ENCODE assay signal across 8 cellular contexts in the genomic region with DNA sequence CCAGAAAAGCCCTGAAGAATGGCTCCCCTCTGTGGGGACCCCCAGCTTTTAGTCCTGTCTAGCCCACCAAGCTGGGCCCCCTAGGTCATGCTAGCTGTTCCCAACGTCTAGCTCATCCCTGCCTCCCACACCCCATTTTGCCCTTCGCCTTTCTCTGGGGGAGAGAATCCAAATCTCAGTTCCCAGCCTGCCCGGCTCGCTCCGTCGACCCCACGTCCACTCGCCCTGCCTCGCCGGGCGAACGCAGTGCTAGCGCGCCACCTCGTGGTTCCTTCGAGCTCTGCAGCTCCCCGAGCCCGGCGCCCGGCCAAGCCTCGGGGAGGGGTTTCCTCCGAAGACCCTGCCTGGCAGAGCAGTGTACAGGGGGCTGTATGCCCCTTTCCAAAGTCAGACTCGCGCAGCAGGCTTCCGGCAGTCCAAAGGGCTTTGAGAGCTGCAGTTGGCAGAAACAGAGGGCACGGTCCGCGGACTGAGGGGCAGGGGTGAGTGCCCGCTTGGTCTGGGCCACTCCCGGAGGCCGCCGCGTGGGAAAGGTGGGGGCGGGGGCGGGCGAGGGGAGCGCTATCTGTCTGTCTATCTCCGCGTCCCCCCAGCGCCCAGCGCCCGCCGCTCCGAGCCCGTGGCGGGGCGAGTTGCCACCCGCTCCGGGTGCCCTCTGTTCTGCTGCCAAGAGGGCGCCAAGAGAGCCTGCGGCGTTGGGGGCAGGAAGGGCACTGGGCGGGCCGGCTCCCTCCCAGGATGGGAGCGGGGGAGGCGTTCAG. TPM values are rescaled to one million over a fixed set of nuclear protein-coding genes. Genes with fewer than 3 reads are reported as not detected.
DNase-seq lines count a peak whose midpoint lies in the region; ATAC-seq, FAIRE-seq and TF ChIP-seq lines count a peak whose summit lies in the region.

No MANE protein-coding gene starts in this region.

- peak overlapping the region; percentile 68 for H2AFZ ChIP-seq in GM12878 (ENCODE audit: control insufficient read depth, low read depth, low read length)

- SMC1A ChIA-PET in GM12878 (lab: Charles Lee; ENCODE audit: uncharacterized antibody, unreplicated experiment), result interaction anchor here (0.5 to 3.4 kb wide), 17 partner anchors 10 to 429 kb away, joined by 3 to 20 read pairs (median 5); no protein-coding TSS in a partner anchor

- CTCF ChIA-PET in GM12878 (lab: Yijun Ruan, JAX), result interaction anchor here (0.6 to 9.3 kb wide), 55 partner anchors 9 to 629 kb away, joined by 3 to 105 read pairs (median 5); partner anchors contain the start of genes ITGA3, KAT7 and PDK2

- no peak overlapping the region for H3K4me2 ChIP-seq in GM12878 (ENCODE audit: control insufficient read depth, insufficient read depth)

- peak; percentile 69 for ATAC-seq in GM12878

- H3K9me3 Mint-ChIP-seq in T-helper 2 cell treated with Interferon-gamma antibody and Interleukin-4, amounts not matched to agents 5 μg/mL and 100 μg/mL, for 36 hours, result no peaks in the 10 kb centered on the region

- no peaks in the 10 kb centered on the region for H3K36me3 Mint-ChIP-seq in T-helper 2 cell treated with Interferon-gamma antibody and Interleukin-4, amounts not matched to agents 5 μg/mL and 100 μg/mL, for 36 hours (ENCODE audit: low read depth)

- no peak overlapping the region for H3K9ac ChIP-seq in GM12878 (ENCODE audit: control insufficient read depth, insufficient read depth, low read length)

- POLR2A ChIA-PET in GM12878 (lab: Charles Lee), result no interaction called here

- FAIRE-seq in GM12878 (lab: Jason Lieb, UNC), result peak; percentile 66

- H3K27ac ChIP-seq in GM12878 (ENCODE audit: control insufficient read depth, insufficient read depth), result no peak overlapping the region

- H3K27me3 ChIP-seq in GM12878 (replicated peaks in 1 of 2; ENCODE audit: control insufficient read depth in 2 of 2, insufficient read depth in 2 of 2, low read length in 1 of 2), result peaks cover 15 to 28% of the 10 kb centered on the region in 2 experiments

- H3K4me1 Mint-ChIP-seq in T-helper 2 cell treated with Interferon-gamma antibody and Interleukin-4, amounts not matched to agents 5 μg/mL and 100 μg/mL, for 36 hours (ENCODE audit: low read depth), result peaks cover 24% of the 10 kb centered on the region

- TF ChIP-seq CTCF in LNCAP (IDR thresholded peaks at IDR 0.05) (peak; percentile 98), GM12878 (IDR thresholded peaks at IDR 0.05 in 2 of 3, conservative IDR thresholded peaks at IDR 0.05 in 1 of 3; ENCODE audit: control insufficient read depth in 2 of 3, extremely low read depth in 1 of 3, insufficient read depth in 1 of 3, low read depth in 3 of 3, low read length in 3 of 3) (peak; percentile 93 to 98 (median 93))

- H4K20me1 ChIP-seq in GM12878 (ENCODE audit: control insufficient read depth, insufficient read depth), result no peaks in the 10 kb centered on the region

- RAD21 ChIA-PET in GM12878 (lab: Charles Lee; ENCODE audit: unreplicated experiment), result interaction anchor here (0.5 to 3.4 kb wide), 25 partner anchors 10 to 703 kb away, joined by 3 to 19 read pairs (median 4); no protein-coding TSS in a partner anchor

- no peaks in the 10 kb centered on the region for H3K79me2 ChIP-seq in GM12878 (ENCODE audit: control insufficient read depth, insufficient read depth, low read length)

- no peaks in the 10 kb centered on the region; the same call in 1 of the 3 replicates for H3K9me3 ChIP-seq in GM12878 (replicated peaks; ENCODE audit: control insufficient read depth, insufficient read depth, low read length)

- intact Hi-C loops in GM12878 (cut with micrococcal nuclease; ENCODE audit: unreplicated experiment), result loop anchor here (2.0 to 10.0 kb wide), 3 partner anchors 114 to 428 kb away; partner anchors contain the start of gene SLC35B1

- WGBS in GM12878 (ENCODE audit: insufficient coverage, insufficient replicate concordance, low lambda C conversion rate, missing lambda C conversion rate), result 3% methylated on average over 36 of the region's 56 CpGs

- peak; percentile 86 for TF ChIP-seq RAD21 in GM12878 (IDR thresholded peaks at IDR 0.05; ENCODE audit: insufficient read depth, low read depth, low read length)

- no peak for TF ChIP-seq POLR2A in GM12878 (IDR thresholded peaks at IDR 0.05; ENCODE audit: low read depth, low read length)

- DNase-seq in Daoy (ENCODE audit: low read depth) (peak; percentile 59), GM12878 (ENCODE audit: low read depth, low spot score) (no peak), inferior parietal cortex (ENCODE audit: extremely low spot score) (peak; percentile 29), hippocampal formation (lab: John Stamatoyannopoulos, UW) (no peak), occipital lobe (lab: John Stamatoyannopoulos, UW) (no peak)
- DNase-seq in T-helper 2 cell treated with Interferon-gamma antibody and Interleukin-4, amounts not matched to agents 5 μg/mL and 100 μg/mL, for 36 hours (ENCODE audit: low spot score), result peak; percentile 48
- DNase-seq in stimulated activated CD4-positive, alpha-beta T cell treated with anti-CD3 and anti-CD28 coated beads, Interleukin-2, amount 100 ng/mL, for 24 hours, result peak; percentile 79 to 81

- H3K4me3 ChIP-seq in GM12878, result no peak overlapping the region

- H3K36me3 ChIP-seq in GM12878 (ENCODE audit: control insufficient read depth in 2 of 2, insufficient read depth in 2 of 2, low read length in 1 of 2), result no peaks in the 10 kb centered on the region

- peak overlapping the region; percentile 48 for H3K4me3 Mint-ChIP-seq in T-helper 2 cell treated with Interferon-gamma antibody and Interleukin-4, amounts not matched to agents 5 μg/mL and 100 μg/mL, for 36 hours

- 0 out of 2 replicates have a peak, but pooled peaks cover 3% of the 10 kb centered on the region for H3K4me1 ChIP-seq in GM12878 (ENCODE audit: control insufficient read depth, insufficient read depth, low read length)

- peak overlapping the region; percentile 42 for H3K27ac Mint-ChIP-seq in T-helper 2 cell treated with Interferon-gamma antibody and Interleukin-4, amounts not matched to agents 5 μg/mL and 100 μg/mL, for 36 hours

- BruUV-seq in GM12878 (replicated peaks; lab: Mats Ljungman, UMichigan), result no TSS peak

- no peak for TF ChIP-seq EP300 in GM12878 (IDR thresholded peaks at IDR 0.05; ENCODE audit: borderline replicate concordance in 1 of 2, control insufficient read depth in 1 of 2, low read depth in 2 of 2, low read length in 2 of 2)

- in situ Hi-C loops in GM12878 (cut with MboI), result loop anchor here (5.0 to 10.0 kb wide), 2 partner anchors 292 to 424 kb away; partner anchors contain the start of gene SLC35B1

- peaks cover 73% of the 10 kb centered on the region for H3K27me3 Mint-ChIP-seq in T-helper 2 cell treated with Interferon-gamma antibody and Interleukin-4, amounts not matched to agents 5 μg/mL and 100 μg/mL, for 36 hours (ENCODE audit: low read depth)

RNA-seq across cellular contexts. Expression of gene DLX3, which starts 1.7 kb away (rescaled TPM):
- not detected in 2 replicates for total RNA-seq in Daoy (2014; rRNA removed; shearing (Covaris generic))
- total RNA-seq in GM12878 (2013; cell fraction: nucleolus; rRNA removed), result not detected in 2 replicates
- total RNA-seq in GM12878 (2014; rRNA removed), result not detected in 2 replicates
- not detected in 2 replicates for total RNA-seq in GM12878 (2014; rRNA removed; fragmentation: Illumina TruSeq; extraction: Trizol)
- not detected in 2 replicates for total RNA-seq in GM12878 (2021)
- polyA plus RNA-seq in GM12878 (2011; ENCODE audit: low read depth), result not detected
- polyA plus RNA-seq in GM12878 (2011; rRNA removed), result not detected in 2 replicates
- not detected in 2 replicates for polyA plus RNA-seq in GM12878 (2011; cell fraction: cytosol; rRNA removed)
- not detected in 2 replicates for polyA plus RNA-seq in GM12878 (2011; cell fraction: nucleus; rRNA removed)
- polyA plus RNA-seq in GM12878 (2012), result not detected in 2 replicates
- polyA plus RNA-seq in GM12878 (2014; fragmentation: Illumina TruSeq; extraction: Trizol), result not detected in 2 replicates
- polyA plus RNA-seq in GM12878 (2014; fragmentation: Nextera tagmentation; extraction: Ambion mirVana), result not detected
- polyA plus RNA-seq in GM12878 (2014; rRNA removed), result not detected in 2 replicates
- not detected for polyA plus RNA-seq in GM12878 (2016; fragmentation: Nextera tagmentation; extraction: Ambion mirVana)
- not detected in 2 replicates for polyA minus RNA-seq in GM12878 (2011; rRNA and poly(A)+ RNA removed)
- polyA minus RNA-seq in GM12878 (2011; cell fraction: cytosol; rRNA and poly(A)+ RNA removed), result not detected in 2 replicates
- polyA minus RNA-seq in GM12878 (2011; cell fraction: nucleus; rRNA and poly(A)+ RNA removed), result not detected in 2 replicates
- total RNA-seq in occipital lobe, result not detected

RNA-seq across cellular contexts. Expression of gene DLX4, which starts 27.7 kb away (rescaled TPM):
- 0.11 TPM in 1 of 2 replicates, not detected in the other for total RNA-seq in Daoy (2014; rRNA removed; shearing (Covaris generic))
- total RNA-seq in GM12878 (2013; cell fraction: nucleolus; rRNA removed), result not detected in 2 replicates
- total RNA-seq in GM12878 (2014; rRNA removed), result 0.17 TPM in 1 of 2 replicates, not detected in the other
- 0.09 TPM in 1 of 2 replicates, not detected in the other for total RNA-seq in GM12878 (2014; rRNA removed; fragmentation: Illumina TruSeq; extraction: Trizol)
- 0.23 and 0.43 TPM in 2 replicates for total RNA-seq in GM12878 (2021)
- not detected for polyA plus RNA-seq in GM12878 (2011; ENCODE audit: low read depth)
- polyA plus RNA-seq in GM12878 (2011; rRNA removed), result 0.15 and 0.26 TPM in 2 replicates
- 0.16 and 0.27 TPM in 2 replicates for polyA plus RNA-seq in GM12878 (2011; cell fraction: cytosol; rRNA removed)
- polyA plus RNA-seq in GM12878 (2011; cell fraction: nucleus; rRNA removed), result 3.0 and 3.2 TPM in 2 replicates
- 0.34 and 0.39 TPM in 2 replicates for polyA plus RNA-seq in GM12878 (2012)
- polyA plus RNA-seq in GM12878 (2014; fragmentation: Illumina TruSeq; extraction: Trizol), result 0.13 and 0.24 TPM in 2 replicates
- polyA plus RNA-seq in GM12878 (2014; fragmentation: Nextera tagmentation; extraction: Ambion mirVana), result under 1 TPM; 0.05 to 0.09 TPM
- 0.29 and 0.43 TPM in 2 replicates for polyA plus RNA-seq in GM12878 (2014; rRNA removed)
- under 1 TPM; 0.13 to 0.16 TPM for polyA plus RNA-seq in GM12878 (2016; fragmentation: Nextera tagmentation; extraction: Ambion mirVana)
- polyA minus RNA-seq in GM12878 (2011; rRNA and poly(A)+ RNA removed), result 0.21 TPM in 1 of 2 replicates, not detected in the other
- polyA minus RNA-seq in GM12878 (2011; cell fraction: cytosol; rRNA and poly(A)+ RNA removed), result not detected in 2 replicates
- not detected in 2 replicates for polyA minus RNA-seq in GM12878 (2011; cell fraction: nucleus; rRNA and poly(A)+ RNA removed)
- not detected for total RNA-seq in occipital lobe

RNA-seq across cellular contexts. Expression of gene ITGA3, which starts 59.2 kb away (rescaled TPM):
- 70.8 and 76.5 TPM in 2 replicates for total RNA-seq in Daoy (2014; rRNA removed; shearing (Covaris generic))
- 22.3 and 23.3 TPM in 2 replicates for total RNA-seq in GM12878 (2013; cell fraction: nucleolus; rRNA removed)
- total RNA-seq in GM12878 (2014; rRNA removed) (10.3 and 13.4 TPM in 2 replicates), GM12878 (2014; rRNA removed; fragmentation: Illumina TruSeq; extraction: Trizol) (6.6 and 6.9 TPM in 2 replicates), GM12878 (2021) (12.5 and 14.3 TPM in 2 replicates), occipital lobe (23.2 TPM)
- 1.8 TPM for polyA plus RNA-seq in GM12878 (2011; ENCODE audit: low read depth)
- polyA plus RNA-seq in GM12878 (2011; rRNA removed) (4.3 and 6.9 TPM in 2 replicates), GM12878 (2014; fragmentation: Illumina TruSeq; extraction: Trizol) (3.8 and 6.6 TPM in 2 replicates), GM12878 (2014; fragmentation: Nextera tagmentation; extraction: Ambion mirVana) (under 1 TPM; 0.29 to 0.86 TPM), GM12878 (2014; rRNA removed) (7.1 and 10.5 TPM in 2 replicates), GM12878 (2016; fragmentation: Nextera tagmentation; extraction: Ambion mirVana) (1 to 10 TPM; 4.0 to 4.6 TPM)
- 10.9 and 12.4 TPM in 2 replicates for polyA plus RNA-seq in GM12878 (2011; cell fraction: cytosol; rRNA removed)
- 28.4 and 35.6 TPM in 2 replicates for polyA plus RNA-seq in GM12878 (2011; cell fraction: nucleus; rRNA removed)
- polyA plus RNA-seq in GM12878 (2012), result 3.0 and 3.2 TPM in 2 replicates
- 15.2 and 22.9 TPM in 2 replicates for polyA minus RNA-seq in GM12878 (2011; rRNA and poly(A)+ RNA removed)
- 12.0 and 17.7 TPM in 2 replicates for polyA minus RNA-seq in GM12878 (2011; cell fraction: cytosol; rRNA and poly(A)+ RNA removed)
- polyA minus RNA-seq in GM12878 (2011; cell fraction: nucleus; rRNA and poly(A)+ RNA removed), result 20.2 and 36.4 TPM in 2 replicates

Comparison
In these comparisons a context has a peak if more than half of its experiments do, and no peak if none do; other contexts are left out.
1. DNase-seq: peak in Daoy (single experiment), T-helper 2 cell treated with Interferon-gamma antibody and Interleukin-4, amounts not matched to agents 5 μg/mL and 100 μg/mL, for 36 hours (single experiment), inferior parietal cortex (single experiment) and stimulated activated CD4-positive, alpha-beta T cell treated with anti-CD3 and anti-CD28 coated beads, Interleukin-2, amount 100 ng/mL, for 24 hours (2 of 2); none in GM12878 (single experiment), hippocampal formation (0 of 2) and occipital lobe (single experiment).